23 cellular contexts compared by ENCODE assay signal in genomic region chr15:59398220-59398619, GRCh38. TPM values are rescaled to one million over a fixed set of nuclear protein-coding genes. Genes with fewer than 3 reads are reported as not detected.
"Had no signal": no experiment of that assay in that cellular context is flagged by ENCODE, and none has a peak within 500 bp of the region (broad histone marks: within the 10 kb centered on the region; RNA-seq: fewer than 3 reads in every experiment).

No MANE protein-coding gene starts in this region.

- ATAC-seq: activated CD4-positive, CD25-positive, alpha-beta regulatory T cell treated with anti-CD3 and anti-CD28 coated beads, Interleukin-2, amount 50 U/mL, for 24 hours; esophagus mucosa; left colon; natural killer cell; right cardiac atrium; stimulated activated naive CD8-positive, alpha-beta T cell treated with anti-CD3 and anti-CD28 coated beads, Interleukin-15, Interleukin-2, amounts not matched to agents 100 U/mL and 50 U/mL, for 24 hours had no signal

- DNase-seq: activated CD4-positive, alpha-beta T cell treated with anti-CD3 and anti-CD28 coated beads for 48 hours; activated CD4-positive, alpha-beta T cell treated with anti-CD3 and anti-CD28 coated beads, Interleukin-2, amount 50 U/mL, for 48 hours; activated CD8-positive, alpha-beta memory T cell treated with anti-CD3 and anti-CD28 coated beads for 24 hours; activated effector memory CD4-positive, alpha-beta T cell treated with Interleukin-2 at 50 U/mL for 16 hours; activated naive CD4-positive, alpha-beta T cell treated with anti-CD3 and anti-CD28 coated beads, Interleukin-2, amount 10 ng/mL, durations not matched to agents 7 days and 5 days; activated naive CD8-positive, alpha-beta T cell treated with anti-CD3 and anti-CD28 coated beads, Interleukin-2, amount 10 ng/mL, durations not matched to agents 7 days and 5 days; foreskin fibroblast; head of caudate nucleus; hippocampal formation; kidney; left colon; natural killer cell; right cardiac atrium; stimulated activated naive CD8-positive, alpha-beta T cell treated with anti-CD3 and anti-CD28 coated beads, Interleukin-15, Interleukin-2, amounts not matched to agents 100 U/mL and 50 U/mL, for 24 hours; testis; transverse colon had no signal

- H3K4me3 ChIP-seq: ascending aorta, cardiac muscle cell, coronary artery, testis, transverse colon had no signal

- H3K4me1 ChIP-seq: ascending aorta, testis had no signal

- H3K27ac Mint-ChIP-seq: activated naive CD4-positive, alpha-beta T cell treated with anti-CD3 and anti-CD28 coated beads, Interleukin-2, amount 10 ng/mL, durations not matched to agents 7 days and 5 days; activated naive CD8-positive, alpha-beta T cell treated with anti-CD3 and anti-CD28 coated beads, Interleukin-2, amount 10 ng/mL, durations not matched to agents 7 days and 5 days; brain; natural killer cell; T-helper 2 cell treated with Interferon-gamma antibody and Interleukin-4, amounts not matched to agents 5 μg/mL and 100 μg/mL, for 36 hours had no signal

- H3K9me3 ChIP-seq: ascending aorta, testis, transverse colon had no signal

- H3K36me3 ChIP-seq: ascending aorta, cardiac muscle cell, transverse colon had no signal

- H3K4me3 Mint-ChIP-seq: activated naive CD4-positive, alpha-beta T cell treated with anti-CD3 and anti-CD28 coated beads, Interleukin-2, amount 10 ng/mL, durations not matched to agents 7 days and 5 days; activated naive CD8-positive, alpha-beta T cell treated with anti-CD3 and anti-CD28 coated beads, Interleukin-2, amount 10 ng/mL, durations not matched to agents 7 days and 5 days; brain; natural killer cell; T-helper 2 cell treated with Interferon-gamma antibody and Interleukin-4, amounts not matched to agents 5 μg/mL and 100 μg/mL, for 36 hours had no signal

- H3K9me3 Mint-ChIP-seq: activated naive CD4-positive, alpha-beta T cell treated with anti-CD3 and anti-CD28 coated beads, Interleukin-2, amount 10 ng/mL, durations not matched to agents 7 days and 5 days; activated naive CD8-positive, alpha-beta T cell treated with anti-CD3 and anti-CD28 coated beads, Interleukin-2, amount 10 ng/mL, durations not matched to agents 7 days and 5 days; brain; natural killer cell; T-helper 2 cell treated with Interferon-gamma antibody and Interleukin-4, amounts not matched to agents 5 μg/mL and 100 μg/mL, for 36 hours had no signal

- H3K36me3 Mint-ChIP-seq: activated naive CD4-positive, alpha-beta T cell treated with anti-CD3 and anti-CD28 coated beads, Interleukin-2, amount 10 ng/mL, durations not matched to agents 7 days and 5 days; activated naive CD8-positive, alpha-beta T cell treated with anti-CD3 and anti-CD28 coated beads, Interleukin-2, amount 10 ng/mL, durations not matched to agents 7 days and 5 days; brain; natural killer cell had no signal

- FAIRE-seq: kidney had no signal

- H3K27me3 ChIP-seq: ascending aorta, cardiac muscle cell, testis, transverse colon had no signal

- H3K27ac ChIP-seq: ascending aorta, cardiac muscle cell, coronary artery, testis, transverse colon had no signal

RNA-seq across cellular contexts. Expression of gene FAM81A, which starts 39.8 kb away (rescaled TPM):
- total RNA-seq: ascending aorta had no signal
